Comparison of ENCODE assay signal across 8 cellular contexts in the genomic region with DNA sequence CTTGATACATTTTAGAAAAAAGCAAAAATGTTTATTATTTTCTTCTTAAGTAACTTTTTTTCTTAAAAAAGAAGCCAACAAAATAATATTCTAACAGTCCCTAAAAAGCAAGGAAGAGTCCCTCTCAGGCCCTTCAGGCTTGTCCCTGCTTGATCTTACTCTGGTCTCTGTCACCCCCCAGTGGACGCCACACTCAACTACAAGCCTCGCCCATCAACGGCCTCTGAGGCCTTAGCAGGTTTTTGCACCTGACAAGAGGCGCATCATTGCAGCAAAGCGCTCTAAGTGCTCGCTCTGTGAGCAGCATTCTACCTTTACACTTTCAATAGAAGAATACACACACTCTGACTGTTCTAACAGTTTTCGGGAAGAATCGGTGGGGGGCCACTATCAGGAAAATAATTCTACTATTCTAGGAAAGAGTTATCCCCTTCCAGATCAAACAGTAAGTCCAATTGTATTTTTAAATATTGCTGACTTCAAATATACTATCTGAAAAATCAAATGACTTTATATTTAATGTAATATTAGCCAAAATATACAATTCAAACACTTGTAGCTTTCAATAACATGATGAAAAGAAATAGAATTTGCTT.
A peak's percentile ranks its signal among the peaks of the same experiment; 100 is the strongest.
DNase-seq lines count a peak whose midpoint lies in the region; ATAC-seq and TF ChIP-seq lines count a peak whose summit lies in the region.

No MANE protein-coding gene starts in this region.

- no peak overlapping the region for H2AFZ ChIP-seq in SU-DHL-6 (ENCODE audit: low read depth, low read length, severe bottlenecking)

- ATAC-seq in GM19467 (IDR thresholded peaks at IDR 0.05; ENCODE audit: unreplicated experiment): peak; percentile 87
- peak; percentile 80 for ATAC-seq in activated naive CD8-positive, alpha-beta T cell treated with anti-CD3 and anti-CD28 coated beads, Interleukin-2, amount 50 U/mL, for 24 hours

- no TSS peak for BruUV-seq in Caco-2 (replicated peaks; lab: Mats Ljungman, UMichigan)

- H3K4me2 ChIP-seq in SU-DHL-6 (ENCODE audit: low read depth, low read length, poor library complexity, severe bottlenecking): no peak overlapping the region

- H3K4me3 Mint-ChIP-seq in Caco-2 (ENCODE audit: unreplicated experiment): no peak overlapping the region
- H3K4me3 Mint-ChIP-seq in activated naive CD8-positive, alpha-beta T cell treated with anti-CD3 and anti-CD28 coated beads, Interleukin-2, amount 50 U/mL, for 24 hours: no peak overlapping the region

- H3K4me1 ChIP-seq in Caco-2 (no peaks in the 10 kb centered on the region), right atrium auricular region (no peaks in the 10 kb centered on the region)

- H3K27ac Mint-ChIP-seq in Caco-2 (ENCODE audit: unreplicated experiment): no peak overlapping the region
- no peak overlapping the region for H3K27ac Mint-ChIP-seq in activated naive CD8-positive, alpha-beta T cell treated with anti-CD3 and anti-CD28 coated beads, Interleukin-2, amount 50 U/mL, for 24 hours

- H3K9me3 ChIP-seq in Caco-2 (no peaks in the 10 kb centered on the region), SU-DHL-6 (ENCODE audit: insufficient read depth, low read length) (no peaks in the 10 kb centered on the region), right atrium auricular region (no peaks in the 10 kb centered on the region)

- intact Hi-C loops in Caco-2 (cut with micrococcal nuclease; ENCODE audit: unreplicated experiment): loop anchor here (1.0 to 5.0 kb wide), 7 partner anchors 38 to 453 kb away; no protein-coding TSS in a partner anchor

- DNase-seq in Caco-2 (peak; percentile 71 to 86), KG1 (lab: John Stamatoyannopoulos, UW) (peak; percentile 30), right atrium auricular region (ENCODE audit: low spot score) (peak; percentile 69), skeletal muscle cell (ENCODE audit: low read depth) (peak; percentile 4), NCI-H524 treated with DMSO at 0.1 percent for 48 hours (lab: John Stamatoyannopoulos, UW) (no peak)
- DNase-seq in activated naive CD8-positive, alpha-beta T cell treated with anti-CD3 and anti-CD28 coated beads, Interleukin-2, amount 50 U/mL, for 24 hours: peak; percentile 76

- TF ChIP-seq CTCF in Caco-2 (IDR thresholded peaks at IDR 0.05; ENCODE audit: insufficient read depth in 1 of 2, low read depth in 1 of 2, low read length in 1 of 2, severe bottlenecking in 1 of 2, unreplicated experiment in 1 of 2) (peak; percentile 95 to 96), SU-DHL-6 (IDR thresholded peaks at IDR 0.05; ENCODE audit: insufficient read depth, low read length, poor library complexity, severe bottlenecking) (peak; percentile 84), right atrium auricular region (IDR thresholded peaks at IDR 0.05) (peak; percentile 75 to 82)

- H3K4me1 Mint-ChIP-seq in Caco-2 (ENCODE audit: low read depth, unreplicated experiment): no peaks in the 10 kb centered on the region
- peaks cover 1% of the 10 kb centered on the region for H3K4me1 Mint-ChIP-seq in activated naive CD8-positive, alpha-beta T cell treated with anti-CD3 and anti-CD28 coated beads, Interleukin-2, amount 50 U/mL, for 24 hours

- peaks cover 15% of the 10 kb centered on the region for H3K79me2 ChIP-seq in SU-DHL-6 (ENCODE audit: insufficient read depth, low read length)

- no peaks in the 10 kb centered on the region for H3K9me3 Mint-ChIP-seq in Caco-2 (ENCODE audit: unreplicated experiment)
- H3K9me3 Mint-ChIP-seq in activated naive CD8-positive, alpha-beta T cell treated with anti-CD3 and anti-CD28 coated beads, Interleukin-2, amount 50 U/mL, for 24 hours: no peaks in the 10 kb centered on the region

- H3K27me3 ChIP-seq in Caco-2 (replicated peaks; ENCODE audit: control insufficient read depth, insufficient read depth, low read length): no peaks in the 10 kb centered on the region
- H3K27me3 ChIP-seq in SU-DHL-6 (ENCODE audit: low read length): no peaks in the 10 kb centered on the region
- H3K27me3 ChIP-seq in right atrium auricular region: no peaks in the 10 kb centered on the region

- H3K36me3 Mint-ChIP-seq in Caco-2 (ENCODE audit: insufficient read depth, unreplicated experiment): peaks cover 13% of the 10 kb centered on the region
- no peaks in the 10 kb centered on the region for H3K36me3 Mint-ChIP-seq in activated naive CD8-positive, alpha-beta T cell treated with anti-CD3 and anti-CD28 coated beads, Interleukin-2, amount 50 U/mL, for 24 hours (ENCODE audit: low read depth)

- H4K20me1 ChIP-seq in SU-DHL-6 (ENCODE audit: low read depth, low read length): peaks cover 12% of the 10 kb centered on the region; the same call in 1 of the 2 replicates

- POLR2A ChIA-PET in Caco-2 (lab: Charles Lee): no interaction called here

- H3K27ac ChIP-seq in SU-DHL-6 (ENCODE audit: low read depth, low read length): no peak overlapping the region
- H3K27ac ChIP-seq in right atrium auricular region: no peak overlapping the region

- no peak overlapping the region for H3K4me3 ChIP-seq in Caco-2 (ENCODE audit: low read depth, low read length)
- no peak overlapping the region for H3K4me3 ChIP-seq in SU-DHL-6 (ENCODE audit: insufficient read depth, low read length, poor library complexity, severe bottlenecking)
- no peak overlapping the region for H3K4me3 ChIP-seq in right atrium auricular region
- H3K4me3 ChIP-seq in skeletal muscle cell (ENCODE audit: low read depth, low read length): no peak overlapping the region

- CTCF ChIA-PET in Caco-2 (lab: Charles Lee): no interaction called here

- no peaks in the 10 kb centered on the region for H3K9me2 ChIP-seq in SU-DHL-6 (replicated peaks; ENCODE audit: insufficient read depth, low read length)

- H3K9ac ChIP-seq in SU-DHL-6 (ENCODE audit: low read length): no peak overlapping the region

- H3K27me3 Mint-ChIP-seq in Caco-2 (ENCODE audit: insufficient read depth, unreplicated experiment): no peaks in the 10 kb centered on the region
- H3K27me3 Mint-ChIP-seq in activated naive CD8-positive, alpha-beta T cell treated with anti-CD3 and anti-CD28 coated beads, Interleukin-2, amount 50 U/mL, for 24 hours: no peaks in the 10 kb centered on the region

- peaks cover 1% of the 10 kb centered on the region for H3K36me3 ChIP-seq in Caco-2 (ENCODE audit: control insufficient read depth, insufficient read depth, low read length)
- peaks cover 37% of the 10 kb centered on the region; the same call in 1 of the 2 replicates for H3K36me3 ChIP-seq in SU-DHL-6 (ENCODE audit: low read length)
- no peaks in the 10 kb centered on the region for H3K36me3 ChIP-seq in right atrium auricular region

- peaks cover 39% of the 10 kb centered on the region for H3F3A ChIP-seq in SU-DHL-6 (ENCODE audit: insufficient read depth)
